21 cellular contexts compared by ENCODE assay signal in genomic region chr3:48244462-48244861, GRCh38. TPM values are rescaled to one million over a fixed set of nuclear protein-coding genes. Genes with fewer than 3 reads are reported as not detected.
DNase-seq lines count a peak whose midpoint lies in the region; ATAC-seq, FAIRE-seq and TF ChIP-seq lines count a peak whose summit lies in the region.
"Had no signal": no experiment of that assay in that cellular context is flagged by ENCODE, and none has a peak within 500 bp of the region (broad histone marks: within the 10 kb centered on the region; RNA-seq: fewer than 3 reads in every experiment).

No MANE protein-coding gene starts in this region.

- TF ChIP-seq RAD21 in HepG2 (CRISPR knock-in tag; IDR thresholded peaks at IDR 0.05) = no peak
- no peak for TF ChIP-seq RAD21 in K562 (CRISPR knock-in tag; conservative IDR thresholded peaks at IDR 0.05 in 1 of 2, IDR thresholded peaks at IDR 0.05 in 1 of 2)

- no peaks in the 10 kb centered on the region for H4K20me1 ChIP-seq in HepG2 (ENCODE audit: insufficient read depth, low read length)
- no peaks in the 10 kb centered on the region for H4K20me1 ChIP-seq in K562 (replicated peaks; ENCODE audit: control insufficient read depth, insufficient read depth, low read length)
- no peaks in the 10 kb centered on the region for H4K20me1 ChIP-seq in osteoblast (ENCODE audit: insufficient read depth, low read length)

- H3K36me3 ChIP-seq in HepG2 (replicated peaks in 1 of 2; ENCODE audit: control insufficient read depth in 1 of 2, insufficient read depth in 2 of 2, low read length in 2 of 2) (peaks cover 1 to 5% of the 10 kb centered on the region in 2 experiments; a peak in 2 of 5 replicates), right lobe of liver (peaks cover 0 to 6% (median 0%) of the 10 kb centered on the region in 4 donors), HEK293 (ENCODE audit: control insufficient read depth in 2 of 2, insufficient read depth in 1 of 2, low read length in 2 of 2) (peaks cover under 1 to 33% of the 10 kb centered on the region in 2 experiments; a peak in 2 of 3 replicates), K562 (ENCODE audit: control insufficient read depth, insufficient read depth, low read length) (peaks cover 25% of the 10 kb centered on the region), osteoblast (ENCODE audit: insufficient read depth, low read length) (no peaks in the 10 kb centered on the region)
- H3K36me3 ChIP-seq: Peyer's patch had no signal

- CTCF ChIA-PET in HepG2 (lab: Yijun Ruan, JAX; ENCODE audit: low intra/inter-chr PET ratio, low total read pairs) (no interaction called here), HEK293 (lab: Yijun Ruan, JAX) (interaction anchor here (0.6 to 1.6 kb wide), 3 partner anchors 10 to 192 kb away, joined by 3 to 6 read pairs (median 5); no protein-coding TSS in a partner anchor), K562 (lab: Yijun Ruan, JAX; ENCODE audit: low intra/inter-chr PET ratio) (no interaction called here)

- in situ Hi-C loops in HepG2 (cut with HindIII; ENCODE audit: extremely low pct_ligation_motif_present, low pct_unique_long_range_greater_than_20kb) = no loop called here
- in situ Hi-C loops in K562 (cut with MboI) = no loop called here

- H3K27ac ChIP-seq in HepG2 (ENCODE audit: extremely low read length, insufficient read depth, low read length) (no peak overlapping the region), right lobe of liver (no peak overlapping the region), HEK293 (ENCODE audit: extremely low read depth, low read depth, low read length) (no peak overlapping the region), K562 (ENCODE audit: extremely low read depth, low read depth, low read length) (no peak overlapping the region), osteoblast (ENCODE audit: low read depth, low read length) (no peak overlapping the region)
- H3K27ac ChIP-seq: C4-2B, Peyer's patch had no signal

- BruUV-seq in HepG2 (replicated peaks; lab: Mats Ljungman, UMichigan) = no TSS peak
- no TSS peak for BruUV-seq in K562 (replicated peaks; lab: Mats Ljungman, UMichigan)

- POLR2A ChIA-PET in HepG2 (lab: Yijun Ruan, JAX) = interaction anchor here (0.9 kb wide), 1 partner anchor 19 kb away, joined by 3 read pairs; no protein-coding TSS in a partner anchor
- POLR2A ChIA-PET in HEK293 (lab: Yijun Ruan, JAX) = no interaction called here
- POLR2A ChIA-PET in K562 (lab: Yijun Ruan, JAX) = interaction anchor here (0.7 to 1.6 kb wide), 2 partner anchors 10 to 205 kb away, joined by 3 to 6 read pairs; no protein-coding TSS in a partner anchor

- H3K27me3 ChIP-seq in HepG2 (ENCODE audit: control insufficient read depth in 1 of 2, insufficient read depth in 2 of 2, low read length in 2 of 2) = no peaks in the 10 kb centered on the region
- no peaks in the 10 kb centered on the region for H3K27me3 ChIP-seq in right lobe of liver
- no peaks in the 10 kb centered on the region for H3K27me3 ChIP-seq in K562 (ENCODE audit: control insufficient read depth in 2 of 2, insufficient read depth in 2 of 2, low read length in 2 of 2)
- no peaks in the 10 kb centered on the region for H3K27me3 ChIP-seq in osteoblast (ENCODE audit: insufficient read depth, low read length)
- H3K27me3 ChIP-seq: Peyer's patch had no signal

- 97% methylated on average over 1 of the region's 1 CpG for WGBS in HepG2 (ENCODE audit: low lambda C conversion rate)
- WGBS in right lobe of liver (ENCODE audit: insufficient coverage, low coverage, low lambda C conversion rate, missing lambda C conversion rate) = 88% methylated on average over 1 of the region's 1 CpG
- WGBS in K562 (ENCODE audit: insufficient coverage, low coverage, missing lambda C conversion rate) = no CpG with 5 or more reads among the region's 1 CpG

- TF ChIP-seq POLR2A in HepG2 (IDR thresholded peaks at IDR 0.05; ENCODE audit: insufficient read depth in 1 of 2, low read depth in 2 of 2, low read length in 2 of 2) (no peak), right lobe of liver (IDR thresholded peaks at IDR 0.05) (no peak), K562 (conservative IDR thresholded peaks at IDR 0.05) (no peak)

- H3K9me3 ChIP-seq in HepG2 (ENCODE audit: low read length) = no peaks in the 10 kb centered on the region
- H3K9me3 ChIP-seq in right lobe of liver = no peaks in the 10 kb centered on the region
- no peaks in the 10 kb centered on the region for H3K9me3 ChIP-seq in HEK293 (ENCODE audit: control insufficient read depth, insufficient read depth, low read depth, low read length)
- H3K9me3 ChIP-seq in K562 (replicated peaks; ENCODE audit: control insufficient read depth, insufficient read depth, low read depth, low read length) = no peaks in the 10 kb centered on the region
- H3K9me3 ChIP-seq in osteoblast (ENCODE audit: low read depth, low read length) = no peaks in the 10 kb centered on the region
- H3K9me3 ChIP-seq: Peyer's patch had no signal

- intact Hi-C loops in HepG2 (cut with micrococcal nuclease; ENCODE audit: unreplicated experiment) = no loop called here
- intact Hi-C loops in right lobe of liver (cut with DNase I) = no loop called here
- intact Hi-C loops in K562 (cut with micrococcal nuclease) = no loop called here

- H3K4me3 ChIP-seq in HepG2 (replicated peaks in 1 of 3; ENCODE audit: insufficient read depth in 1 of 3, low read depth in 2 of 3, low read length in 3 of 3) (no peak overlapping the region), right lobe of liver (no peak overlapping the region), HEK293 (ENCODE audit: low read depth, low read length) (no peak overlapping the region), K562 (no peak overlapping the region), osteoblast (ENCODE audit: insufficient read depth, low read length) (no peak overlapping the region)
- H3K4me3 ChIP-seq: Peyer's patch had no signal

- no peak for FAIRE-seq in HepG2 (lab: Jason Lieb, UNC)
- no peak for FAIRE-seq in K562 (lab: Jason Lieb, UNC)
- FAIRE-seq: HTR-8/SVneo had no signal

- ATAC-seq in HepG2 (no peak), right lobe of liver (no peak), K562 (no peak), HG02571 (IDR thresholded peaks at IDR 0.05; ENCODE audit: unreplicated experiment) (no peak)
- ATAC-seq: SK-N-SH treated with all-trans-retinoic acid at 6 μM for 48 hours had no signal

- TF ChIP-seq CTCF in HepG2 (CRISPR knock-in tag; IDR thresholded peaks at IDR 0.05) (no peak), right lobe of liver (IDR thresholded peaks at IDR 0.05) (no peak), HEK293 (tag by site-specific recombination; IDR thresholded peaks at IDR 0.05) (no peak), K562 (IDR thresholded peaks at IDR 0.05 in 2 of 3, conservative IDR thresholded peaks at IDR 0.05 in 1 of 3; ENCODE audit: insufficient read depth in 2 of 3, low read depth in 1 of 3, low read length in 3 of 3) (no peak), osteoblast (IDR thresholded peaks at IDR 0.05; ENCODE audit: extremely low read depth, low read depth, low read length) (no peak)

- no peak for TF ChIP-seq EP300 in HepG2 (IDR thresholded peaks at IDR 0.05; ENCODE audit: low read depth in 2 of 2, low read length in 2 of 2)
- no peak for TF ChIP-seq EP300 in HepG2 (CRISPR knock-in tag; IDR thresholded peaks at IDR 0.05; ENCODE audit: borderline replicate concordance)
- TF ChIP-seq EP300 in K562 (IDR thresholded peaks at IDR 0.05; ENCODE audit: low read length) = no peak

- H2AFZ ChIP-seq in HepG2 (ENCODE audit: low read length) = no peak overlapping the region
- no peak overlapping the region for H2AFZ ChIP-seq in K562 (ENCODE audit: low read depth, low read length)
- H2AFZ ChIP-seq in osteoblast (ENCODE audit: low read length) = no peak overlapping the region

- H3K79me2 ChIP-seq in HepG2 (ENCODE audit: insufficient read depth, low read length) (no peaks in the 10 kb centered on the region), K562 (ENCODE audit: control insufficient read depth, insufficient read depth, low read length) (peaks cover 66% of the 10 kb centered on the region), osteoblast (ENCODE audit: insufficient read depth, low read length) (no peaks in the 10 kb centered on the region)

- no peak overlapping the region for H3K9ac ChIP-seq in HepG2 (ENCODE audit: insufficient read depth, low read depth, low read length)
- H3K9ac ChIP-seq in K562 (ENCODE audit: insufficient read depth in 1 of 2, low read depth in 2 of 2, low read length in 2 of 2) = no peak overlapping the region

- H3K4me2 ChIP-seq in HepG2 (ENCODE audit: low read depth, low read length) = no peak overlapping the region
- no peak overlapping the region for H3K4me2 ChIP-seq in K562 (ENCODE audit: insufficient read depth, low read length)
- no peak overlapping the region for H3K4me2 ChIP-seq in osteoblast (ENCODE audit: insufficient read depth, low read length)

- H3K4me1 ChIP-seq in HepG2 (ENCODE audit: insufficient read depth, low read length) (peaks cover 30% of the 10 kb centered on the region), right lobe of liver (peaks cover 0 to 4% (median 0%) of the 10 kb centered on the region in 4 donors), HEK293 (ENCODE audit: control insufficient read depth, insufficient read depth, low read length) (no peaks in the 10 kb centered on the region), K562 (replicated peaks in 1 of 2; ENCODE audit: control insufficient read depth in 2 of 2, insufficient read depth in 2 of 2, low read length in 2 of 2) (peaks cover 20 to 32% of the 10 kb centered on the region in 2 experiments; a peak in 4 of 5 replicates), osteoblast (ENCODE audit: insufficient read depth, low read length) (no peaks in the 10 kb centered on the region)

- no peaks in the 10 kb centered on the region for H3K9me1 ChIP-seq in K562 (ENCODE audit: control insufficient read depth, insufficient read depth, low read length)

- no peak for DNase-seq in HepG2 (ENCODE audit: low spot score)
- DNase-seq in right lobe of liver = no peak
- DNase-seq in K562 (ENCODE audit: extremely low read depth in 1 of 4, low spot score in 3 of 4) = no peak
- DNase-seq in osteoblast (ENCODE audit: insufficient read length, low spot score, missing footprints) = peak; percentile 14
- DNase-seq in NCI-H2107 treated with DMSO at 0.1 percent for 48 hours (lab: John Stamatoyannopoulos, UW; ENCODE audit: unreplicated experiment) = no peak
- DNase-seq in NCI-H1092 treated with DMSO at 0.1 percent for 48 hours (lab: John Stamatoyannopoulos, UW) = no peak
- DNase-seq: ACHN, DMS79, H9, IMR-90, MV-4-11, NCI-H1694, NCI-H2081, NCI-H524 treated with DMSO at 0.1 percent for 48 hours had no signal

RNA-seq across cellular contexts. Expression of gene ZNF589, which starts 3.6 kb away (rescaled TPM):
- total RNA-seq in HepG2 (2016; rRNA removed; fragmentation: Illumina TruSeq; extraction: Trizol) (5.6 and 7.3 TPM in 2 replicates), right lobe of liver (1 to 10 TPM; 2.2 to 3.6 (median 2.5) TPM), K562 (2014; rRNA removed) (13.9 and 17.6 TPM in 2 replicates), K562 (2014; rRNA removed; fragmentation: Illumina TruSeq; extraction: Trizol) (21.5 and 24.9 TPM in 2 replicates), K562 (2015; rRNA removed; fragmentation: Illumina TruSeq; extraction: Trizol) (20.1 and 20.8 TPM in 2 replicates), K562 (2021) (19.6 and 20.8 TPM in 2 replicates), osteoblast (4.7 and 5.0 TPM in 2 replicates)
- total RNA-seq in HepG2 (2016; cell fraction: cytosol; rRNA removed; fragmentation: Illumina TruSeq; extraction: Trizol; ENCODE audit: low read depth) = 0.44 and 0.81 TPM in 2 replicates
- total RNA-seq in HepG2 (2016; cell fraction: insoluble cytoplasmic fraction; rRNA removed; fragmentation: Illumina TruSeq; extraction: Trizol) = 5.3 and 6.9 TPM in 2 replicates
- total RNA-seq in HepG2 (2016; cell fraction: membrane; rRNA removed; fragmentation: Illumina TruSeq; extraction: Trizol) = 1.4 and 1.7 TPM in 2 replicates
- total RNA-seq in HepG2 (2016; cell fraction: nucleus; rRNA removed; fragmentation: Illumina TruSeq; extraction: Trizol) = 10.3 and 12.0 TPM in 2 replicates
- polyA plus RNA-seq in HepG2 (2011; rRNA removed) (5.8 and 7.2 TPM in 2 replicates), K562 (2011; rRNA removed) (26.7 and 28.8 TPM in 2 replicates), K562 (2014; fragmentation: Illumina TruSeq; extraction: Trizol) (24.1 and 25.1 TPM in 2 replicates), K562 (2014; fragmentation: Nextera tagmentation; extraction: Ambion mirVana) (10 to 100 TPM in 1 of 2 experiments, 1 to 10 TPM in 1; 4.2 to 17.6 TPM), K562 (2014; rRNA removed) (23.2 and 23.9 TPM in 2 replicates)
- 2.5 and 3.9 TPM in 2 replicates for polyA plus RNA-seq in HepG2 (2011; cell fraction: cytosol; rRNA removed)
- 15.9 and 20.4 TPM in 2 replicates for polyA plus RNA-seq in HepG2 (2011; cell fraction: nucleus; rRNA removed)
- 5.9 and 7.4 TPM in 2 replicates for polyA plus RNA-seq in HepG2 (2012)
- 0.26 and 0.29 TPM in 2 replicates for polyA plus RNA-seq in HepG2 (2016; cell fraction: cytosol; fragmentation: Illumina TruSeq; extraction: Trizol; ENCODE audit: low read depth)
- polyA plus RNA-seq in HepG2 (2016; cell fraction: insoluble cytoplasmic fraction; fragmentation: Illumina TruSeq; extraction: Trizol; ENCODE audit: low read depth) = 5.2 and 5.5 TPM in 2 replicates
- polyA plus RNA-seq in HepG2 (2016; cell fraction: membrane; fragmentation: Illumina TruSeq; extraction: Trizol; ENCODE audit: low read depth) = 0.94 and 1.2 TPM in 2 replicates
- 17.8 and 20.2 TPM in 2 replicates for polyA plus RNA-seq in HepG2 (2016; cell fraction: nucleus; fragmentation: Illumina TruSeq; extraction: Trizol; ENCODE audit: insufficient read depth, low read depth)
- polyA minus RNA-seq in HepG2 (2011; rRNA and poly(A)+ RNA removed; ENCODE audit: low replicate concordance) = 5.6 and 10.6 TPM in 2 replicates
- polyA minus RNA-seq in HepG2 (2011; cell fraction: cytosol; rRNA and poly(A)+ RNA removed) = 1.7 TPM in 2 replicates
- polyA minus RNA-seq in HepG2 (2011; cell fraction: nucleus; rRNA and poly(A)+ RNA removed) = 8.9 and 13.2 TPM in 2 replicates
- total RNA-seq in K562 (2011; cell fraction: chromatin; rRNA removed; ENCODE audit: low replicate concordance) = 68.3 and 75.9 TPM in 2 replicates
- 29.9 and 35.9 TPM in 2 replicates for total RNA-seq in K562 (2011; cell fraction: nucleolus; rRNA removed)
- 57.4 and 74.4 TPM in 2 replicates for total RNA-seq in K562 (2011; cell fraction: nucleoplasm; rRNA removed)
- 11.3 and 20.8 TPM in 2 replicates for polyA plus RNA-seq in K562 (2011; cell fraction: cytosol; rRNA removed)
- 78.0 and 81.2 TPM in 2 replicates for polyA plus RNA-seq in K562 (2011; cell fraction: nucleus; rRNA removed)
- polyA plus RNA-seq in K562 (2012) = 14.2 and 16.5 TPM in 2 replicates
- polyA minus RNA-seq in K562 (2011; rRNA and poly(A)+ RNA removed) = 24.3 and 27.1 TPM in 2 replicates
- polyA minus RNA-seq in K562 (2011; cell fraction: cytosol; rRNA and poly(A)+ RNA removed) = 6.6 and 7.7 TPM in 2 replicates
- polyA minus RNA-seq in K562 (2011; cell fraction: nucleus; rRNA and poly(A)+ RNA removed) = 12.9 and 19.1 TPM in 2 replicates

RNA-seq across cellular contexts. Expression of gene CAMP, which starts 21.2 kb away (rescaled TPM):
- not detected in 2 replicates for total RNA-seq in HepG2 (2016; rRNA removed; fragmentation: Illumina TruSeq; extraction: Trizol)
- total RNA-seq in HepG2 (2016; cell fraction: cytosol; rRNA removed; fragmentation: Illumina TruSeq; extraction: Trizol; ENCODE audit: low read depth) = not detected in 2 replicates
- not detected in 2 replicates for total RNA-seq in HepG2 (2016; cell fraction: insoluble cytoplasmic fraction; rRNA removed; fragmentation: Illumina TruSeq; extraction: Trizol)
- total RNA-seq in HepG2 (2016; cell fraction: membrane; rRNA removed; fragmentation: Illumina TruSeq; extraction: Trizol) = not detected in 2 replicates
- not detected in 2 replicates for total RNA-seq in HepG2 (2016; cell fraction: nucleus; rRNA removed; fragmentation: Illumina TruSeq; extraction: Trizol)
- polyA plus RNA-seq in HepG2 (2011; rRNA removed) = not detected in 2 replicates
- polyA plus RNA-seq in HepG2 (2011; cell fraction: cytosol; rRNA removed) = not detected in 2 replicates
- not detected in 2 replicates for polyA plus RNA-seq in HepG2 (2011; cell fraction: nucleus; rRNA removed)
- not detected in 2 replicates for polyA plus RNA-seq in HepG2 (2012)
- polyA plus RNA-seq in HepG2 (2016; cell fraction: cytosol; fragmentation: Illumina TruSeq; extraction: Trizol; ENCODE audit: low read depth) = not detected in 2 replicates
- polyA plus RNA-seq in HepG2 (2016; cell fraction: insoluble cytoplasmic fraction; fragmentation: Illumina TruSeq; extraction: Trizol; ENCODE audit: low read depth) = not detected in 2 replicates
- polyA plus RNA-seq in HepG2 (2016; cell fraction: membrane; fragmentation: Illumina TruSeq; extraction: Trizol; ENCODE audit: low read depth) = not detected in 2 replicates
- not detected in 2 replicates for polyA plus RNA-seq in HepG2 (2016; cell fraction: nucleus; fragmentation: Illumina TruSeq; extraction: Trizol; ENCODE audit: insufficient read depth, low read depth)
- polyA minus RNA-seq in HepG2 (2011; rRNA and poly(A)+ RNA removed; ENCODE audit: low replicate concordance) = not detected in 2 replicates
- polyA minus RNA-seq in HepG2 (2011; cell fraction: cytosol; rRNA and poly(A)+ RNA removed) = not detected in 2 replicates
- polyA minus RNA-seq in HepG2 (2011; cell fraction: nucleus; rRNA and poly(A)+ RNA removed) = not detected in 2 replicates
- under 1 TPM in 2 of 6 experiments, not detected in 4; 0.46 to 0.50 TPM for total RNA-seq in right lobe of liver
- total RNA-seq in K562 (2011; cell fraction: chromatin; rRNA removed; ENCODE audit: low replicate concordance) = not detected in 2 replicates
- not detected in 2 replicates for total RNA-seq in K562 (2011; cell fraction: nucleolus; rRNA removed)
- not detected in 2 replicates for total RNA-seq in K562 (2011; cell fraction: nucleoplasm; rRNA removed)
- 0.29 TPM in 1 of 2 replicates, not detected in the other for total RNA-seq in K562 (2014; rRNA removed)
- not detected in 2 replicates for total RNA-seq in K562 (2014; rRNA removed; fragmentation: Illumina TruSeq; extraction: Trizol)
- total RNA-seq in K562 (2015; rRNA removed; fragmentation: Illumina TruSeq; extraction: Trizol) = not detected in 2 replicates
- 0.22 TPM in 1 of 2 replicates, not detected in the other for total RNA-seq in K562 (2021)
- polyA plus RNA-seq in K562 (2011; rRNA removed) = not detected in 2 replicates
- not detected in 2 replicates for polyA plus RNA-seq in K562 (2011; cell fraction: cytosol; rRNA removed)
- not detected in 2 replicates for polyA plus RNA-seq in K562 (2011; cell fraction: nucleus; rRNA removed)
- polyA plus RNA-seq in K562 (2012) = not detected in 2 replicates
- not detected in 2 replicates for polyA plus RNA-seq in K562 (2014; fragmentation: Illumina TruSeq; extraction: Trizol)
- not detected for polyA plus RNA-seq in K562 (2014; fragmentation: Nextera tagmentation; extraction: Ambion mirVana)
- polyA plus RNA-seq in K562 (2014; rRNA removed) = not detected in 2 replicates
- polyA minus RNA-seq in K562 (2011; rRNA and poly(A)+ RNA removed) = not detected in 2 replicates
- not detected in 2 replicates for polyA minus RNA-seq in K562 (2011; cell fraction: cytosol; rRNA and poly(A)+ RNA removed)
- polyA minus RNA-seq in K562 (2011; cell fraction: nucleus; rRNA and poly(A)+ RNA removed) = not detected in 2 replicates
- not detected in 2 replicates for total RNA-seq in osteoblast
- total RNA-seq: H9, IMR-90, M059J, Peyer's patch had no signal
- polyA plus RNA-seq: IMR-90 had no signal

RNA-seq across cellular contexts. Expression of gene CDC25A, which starts 56.2 kb away (rescaled TPM):
- total RNA-seq in HepG2 (2016; rRNA removed; fragmentation: Illumina TruSeq; extraction: Trizol) (45.4 and 54.7 TPM in 2 replicates), right lobe of liver (1 to 10 TPM in 2 of 6 experiments, under 1 TPM in 4; 0.27 to 8.8 (median 0.56) TPM), K562 (2014; rRNA removed) (53.9 and 61.3 TPM in 2 replicates), K562 (2014; rRNA removed; fragmentation: Illumina TruSeq; extraction: Trizol) (52.2 and 53.9 TPM in 2 replicates), K562 (2015; rRNA removed; fragmentation: Illumina TruSeq; extraction: Trizol) (45.6 and 51.8 TPM in 2 replicates), K562 (2021) (52.0 and 59.2 TPM in 2 replicates), osteoblast (0.88 and 1.1 TPM in 2 replicates)
- 8.6 and 10.2 TPM in 2 replicates for total RNA-seq in HepG2 (2016; cell fraction: cytosol; rRNA removed; fragmentation: Illumina TruSeq; extraction: Trizol; ENCODE audit: low read depth)
- 44.2 and 51.4 TPM in 2 replicates for total RNA-seq in HepG2 (2016; cell fraction: insoluble cytoplasmic fraction; rRNA removed; fragmentation: Illumina TruSeq; extraction: Trizol)
- 25.6 and 27.4 TPM in 2 replicates for total RNA-seq in HepG2 (2016; cell fraction: membrane; rRNA removed; fragmentation: Illumina TruSeq; extraction: Trizol)
- total RNA-seq in HepG2 (2016; cell fraction: nucleus; rRNA removed; fragmentation: Illumina TruSeq; extraction: Trizol) = 26.0 and 31.5 TPM in 2 replicates
- polyA plus RNA-seq in HepG2 (2011; rRNA removed) (6.1 and 7.9 TPM in 2 replicates), K562 (2011; rRNA removed) (27.0 and 35.8 TPM in 2 replicates), K562 (2014; fragmentation: Illumina TruSeq; extraction: Trizol) (46.5 and 56.2 TPM in 2 replicates), K562 (2014; fragmentation: Nextera tagmentation; extraction: Ambion mirVana) (1 to 10 TPM; 3.4 to 5.0 TPM), K562 (2014; rRNA removed) (30.3 and 34.7 TPM in 2 replicates)
- 4.7 and 5.4 TPM in 2 replicates for polyA plus RNA-seq in HepG2 (2011; cell fraction: cytosol; rRNA removed)
- polyA plus RNA-seq in HepG2 (2011; cell fraction: nucleus; rRNA removed) = 3.8 and 5.4 TPM in 2 replicates
- polyA plus RNA-seq in HepG2 (2012) = 5.8 and 9.1 TPM in 2 replicates
- polyA plus RNA-seq in HepG2 (2016; cell fraction: cytosol; fragmentation: Illumina TruSeq; extraction: Trizol; ENCODE audit: low read depth) = 3.9 and 4.0 TPM in 2 replicates
- 40.2 and 42.2 TPM in 2 replicates for polyA plus RNA-seq in HepG2 (2016; cell fraction: insoluble cytoplasmic fraction; fragmentation: Illumina TruSeq; extraction: Trizol; ENCODE audit: low read depth)
- 11.4 and 13.7 TPM in 2 replicates for polyA plus RNA-seq in HepG2 (2016; cell fraction: membrane; fragmentation: Illumina TruSeq; extraction: Trizol; ENCODE audit: low read depth)
- 31.4 and 31.9 TPM in 2 replicates for polyA plus RNA-seq in HepG2 (2016; cell fraction: nucleus; fragmentation: Illumina TruSeq; extraction: Trizol; ENCODE audit: insufficient read depth, low read depth)
- 12.9 and 36.5 TPM in 2 replicates for polyA minus RNA-seq in HepG2 (2011; rRNA and poly(A)+ RNA removed; ENCODE audit: low replicate concordance)
- 7.1 and 11.8 TPM in 2 replicates for polyA minus RNA-seq in HepG2 (2011; cell fraction: cytosol; rRNA and poly(A)+ RNA removed)
- polyA minus RNA-seq in HepG2 (2011; cell fraction: nucleus; rRNA and poly(A)+ RNA removed) = 8.9 and 11.2 TPM in 2 replicates
- total RNA-seq in K562 (2011; cell fraction: chromatin; rRNA removed; ENCODE audit: low replicate concordance) = 39.9 and 44.1 TPM in 2 replicates
- total RNA-seq in K562 (2011; cell fraction: nucleolus; rRNA removed) = 24.7 and 27.9 TPM in 2 replicates
- 21.5 and 23.1 TPM in 2 replicates for total RNA-seq in K562 (2011; cell fraction: nucleoplasm; rRNA removed)
- polyA plus RNA-seq in K562 (2011; cell fraction: cytosol; rRNA removed) = 19.2 and 35.0 TPM in 2 replicates
- polyA plus RNA-seq in K562 (2011; cell fraction: nucleus; rRNA removed) = 14.7 and 15.2 TPM in 2 replicates
- 19.6 and 29.2 TPM in 2 replicates for polyA plus RNA-seq in K562 (2012)
- 42.7 and 45.9 TPM in 2 replicates for polyA minus RNA-seq in K562 (2011; rRNA and poly(A)+ RNA removed)
- polyA minus RNA-seq in K562 (2011; cell fraction: cytosol; rRNA and poly(A)+ RNA removed) = 30.5 and 32.1 TPM in 2 replicates
- 15.9 and 16.6 TPM in 2 replicates for polyA minus RNA-seq in K562 (2011; cell fraction: nucleus; rRNA and poly(A)+ RNA removed)

RNA-seq across cellular contexts. Expression of gene NME6, which starts 56.7 kb away (rescaled TPM):
- total RNA-seq in HepG2 (2016; rRNA removed; fragmentation: Illumina TruSeq; extraction: Trizol) (29.3 and 39.3 TPM in 2 replicates), right lobe of liver (10 to 100 TPM in 5 of 6 experiments, 1 to 10 TPM in 1; 9.4 to 19.2 (median 13.5) TPM), K562 (2014; rRNA removed) (22.5 and 27.2 TPM in 2 replicates), K562 (2014; rRNA removed; fragmentation: Illumina TruSeq; extraction: Trizol) (24.5 and 26.5 TPM in 2 replicates), K562 (2015; rRNA removed; fragmentation: Illumina TruSeq; extraction: Trizol) (32.9 and 35.0 TPM in 2 replicates), K562 (2021) (23.2 and 24.3 TPM in 2 replicates), osteoblast (19.5 and 23.3 TPM in 2 replicates)
- 16.7 and 19.9 TPM in 2 replicates for total RNA-seq in HepG2 (2016; cell fraction: cytosol; rRNA removed; fragmentation: Illumina TruSeq; extraction: Trizol; ENCODE audit: low read depth)
- total RNA-seq in HepG2 (2016; cell fraction: insoluble cytoplasmic fraction; rRNA removed; fragmentation: Illumina TruSeq; extraction: Trizol) = 32.0 and 39.5 TPM in 2 replicates
- 27.4 and 28.5 TPM in 2 replicates for total RNA-seq in HepG2 (2016; cell fraction: membrane; rRNA removed; fragmentation: Illumina TruSeq; extraction: Trizol)
- 12.5 and 20.5 TPM in 2 replicates for total RNA-seq in HepG2 (2016; cell fraction: nucleus; rRNA removed; fragmentation: Illumina TruSeq; extraction: Trizol)
- polyA plus RNA-seq in HepG2 (2011; rRNA removed) (31.0 and 35.0 TPM in 2 replicates), K562 (2011; rRNA removed) (33.1 and 33.3 TPM in 2 replicates), K562 (2014; fragmentation: Illumina TruSeq; extraction: Trizol) (36.2 and 42.0 TPM in 2 replicates), K562 (2014; fragmentation: Nextera tagmentation; extraction: Ambion mirVana) (10 to 100 TPM; 66.8 to 80.0 TPM), K562 (2014; rRNA removed) (27.3 and 31.0 TPM in 2 replicates)
- 35.2 and 38.2 TPM in 2 replicates for polyA plus RNA-seq in HepG2 (2011; cell fraction: cytosol; rRNA removed)
- 12.4 and 14.8 TPM in 2 replicates for polyA plus RNA-seq in HepG2 (2011; cell fraction: nucleus; rRNA removed)
- polyA plus RNA-seq in HepG2 (2012) = 13.5 and 14.8 TPM in 2 replicates
- polyA plus RNA-seq in HepG2 (2016; cell fraction: cytosol; fragmentation: Illumina TruSeq; extraction: Trizol; ENCODE audit: low read depth) = 16.6 and 18.9 TPM in 2 replicates
- 36.5 and 38.3 TPM in 2 replicates for polyA plus RNA-seq in HepG2 (2016; cell fraction: insoluble cytoplasmic fraction; fragmentation: Illumina TruSeq; extraction: Trizol; ENCODE audit: low read depth)
- 22.5 and 24.6 TPM in 2 replicates for polyA plus RNA-seq in HepG2 (2016; cell fraction: membrane; fragmentation: Illumina TruSeq; extraction: Trizol; ENCODE audit: low read depth)
- polyA plus RNA-seq in HepG2 (2016; cell fraction: nucleus; fragmentation: Illumina TruSeq; extraction: Trizol; ENCODE audit: insufficient read depth, low read depth) = 26.6 and 28.5 TPM in 2 replicates
- 33.9 and 58.1 TPM in 2 replicates for polyA minus RNA-seq in HepG2 (2011; rRNA and poly(A)+ RNA removed; ENCODE audit: low replicate concordance)
- 8.7 and 12.7 TPM in 2 replicates for polyA minus RNA-seq in HepG2 (2011; cell fraction: cytosol; rRNA and poly(A)+ RNA removed)
- 15.2 and 16.3 TPM in 2 replicates for polyA minus RNA-seq in HepG2 (2011; cell fraction: nucleus; rRNA and poly(A)+ RNA removed)
- 38.1 and 39.6 TPM in 2 replicates for total RNA-seq in K562 (2011; cell fraction: chromatin; rRNA removed; ENCODE audit: low replicate concordance)
- total RNA-seq in K562 (2011; cell fraction: nucleolus; rRNA removed) = 20.5 and 24.2 TPM in 2 replicates
- total RNA-seq in K562 (2011; cell fraction: nucleoplasm; rRNA removed) = 39.3 and 53.9 TPM in 2 replicates
- 43.2 and 63.3 TPM in 2 replicates for polyA plus RNA-seq in K562 (2011; cell fraction: cytosol; rRNA removed)
- 11.4 and 15.4 TPM in 2 replicates for polyA plus RNA-seq in K562 (2011; cell fraction: nucleus; rRNA removed)
- polyA plus RNA-seq in K562 (2012) = 21.8 and 25.1 TPM in 2 replicates
- polyA minus RNA-seq in K562 (2011; rRNA and poly(A)+ RNA removed) = 27.7 TPM in 2 replicates
- polyA minus RNA-seq in K562 (2011; cell fraction: cytosol; rRNA and poly(A)+ RNA removed) = 12.4 and 16.1 TPM in 2 replicates
- 8.1 and 13.0 TPM in 2 replicates for polyA minus RNA-seq in K562 (2011; cell fraction: nucleus; rRNA and poly(A)+ RNA removed)
